8 cellular contexts compared by ENCODE assay signal in genomic region chr13:47999973-48000372, GRCh38. TPM values are rescaled to one million over a fixed set of nuclear protein-coding genes. Genes with fewer than 3 reads are reported as not detected.
DNase-seq lines count a peak whose midpoint lies in the region; ATAC-seq, FAIRE-seq and TF ChIP-seq lines count a peak whose summit lies in the region.

No MANE protein-coding gene starts in this region.

- H3K4me1 ChIP-seq in heart left ventricle (peaks cover 0 to 46% (median 18%) of the 10 kb centered on the region in 12 donors), K562 (replicated peaks in 1 of 2; ENCODE audit: control insufficient read depth in 2 of 2, insufficient read depth in 2 of 2, low read length in 2 of 2) (peaks cover 2 to 13% of the 10 kb centered on the region in 2 experiments; a peak in 4 of 5 replicates), mesenchymal stem cell (ENCODE audit: control insufficient read depth, insufficient read depth, low read depth, low read length) (peaks cover 3% of the 10 kb centered on the region), urinary bladder (ENCODE audit: insufficient read depth) (no peaks in the 10 kb centered on the region)

- H3K4me2 ChIP-seq in K562 (ENCODE audit: insufficient read depth, low read length) (peak overlapping the region; percentile 85), mesenchymal stem cell (ENCODE audit: low read length, poor library complexity, severe bottlenecking) (peak overlapping the region; percentile 84)

- no peak overlapping the region for H2BK15ac ChIP-seq in mesenchymal stem cell (ENCODE audit: low read depth, poor library complexity, severe bottlenecking)

- POLR2A ChIA-PET in K562 (lab: Yijun Ruan, JAX) = no interaction called here

- no peak overlapping the region for H3K4ac ChIP-seq in mesenchymal stem cell (ENCODE audit: low read depth in 1 of 2, low read length in 2 of 2)

- H3K9me1 ChIP-seq in K562 (ENCODE audit: control insufficient read depth, insufficient read depth, low read length) = no peaks in the 10 kb centered on the region

- ATAC-seq in heart left ventricle (no peak), K562 (no peak), HG03439 (IDR thresholded peaks at IDR 0.05; ENCODE audit: unreplicated experiment) (no peak)

- DNase-seq in heart left ventricle = no peak
- no peak for DNase-seq in cardiac septum (ENCODE audit: low spot score)
- DNase-seq in K562 (ENCODE audit: extremely low read depth in 1 of 4, low spot score in 3 of 4) = no peak
- DNase-seq in mesenchymal stem cell = no peak
- no peak for DNase-seq in GM13976 (ENCODE audit: low spot score)
- no peak for DNase-seq in effector CD8-positive, alpha-beta T cell (lab: John Stamatoyannopoulos, UW)

- in situ Hi-C loops in K562 (cut with MboI) = no loop called here
- in situ Hi-C loops in GM13976 (cut with MboI; ENCODE audit: low sequenced_read_pairs, unreplicated experiment) = no loop called here

- H3K4me3 ChIP-seq in heart left ventricle (peak overlapping the region; percentile 70 to 100 (median 89)), K562 (peak overlapping the region; percentile 90), mesenchymal stem cell (ENCODE audit: insufficient read depth in 1 of 2, low read depth in 1 of 2, low read length in 2 of 2) (peak overlapping the region in 1 of 2 experiments; percentile 99), urinary bladder (ENCODE audit: low read depth, low read length) (peak overlapping the region; percentile 87)

- H2BK12ac ChIP-seq in mesenchymal stem cell (ENCODE audit: low read length in 2 of 2) = no peak overlapping the region

- no peak for TF ChIP-seq EP300 in K562 (IDR thresholded peaks at IDR 0.05; ENCODE audit: low read length)

- peak overlapping the region in 4 of 12 donors; percentile 85 to 91 (median 90) for H3K27ac ChIP-seq in heart left ventricle
- no peak overlapping the region; the same call in 2 of the 3 replicates for H3K27ac ChIP-seq in K562 (ENCODE audit: extremely low read depth, low read depth, low read length)
- H3K27ac ChIP-seq in mesenchymal stem cell (ENCODE audit: low read length, poor library complexity, severe bottlenecking) = no peak overlapping the region
- H3K27ac ChIP-seq in urinary bladder (ENCODE audit: low read depth) = no peak overlapping the region

- no peak for FAIRE-seq in K562 (lab: Jason Lieb, UNC)

- H3K79me2 ChIP-seq in K562 (ENCODE audit: control insufficient read depth, insufficient read depth, low read length) = peaks cover 45% of the 10 kb centered on the region

- H2AFZ ChIP-seq in K562 (ENCODE audit: low read depth, low read length) = no peak overlapping the region
- H2AFZ ChIP-seq in mesenchymal stem cell (ENCODE audit: low read depth, low read length) = no peak overlapping the region

- intact Hi-C loops in heart left ventricle (cut with DNase I) = loop anchor here in 1 of 10 donors (5.0 kb wide), 1 partner anchor 37 kb away; the partner anchor contains the start of gene NUDT15
- intact Hi-C loops in cardiac septum (cut with DNase I) = loop anchor here (5.0 kb wide), 1 partner anchor 37 kb away; the partner anchor contains the start of gene NUDT15
- intact Hi-C loops in K562 (cut with micrococcal nuclease) = no loop called here

- TF ChIP-seq CTCF in heart left ventricle (IDR thresholded peaks at IDR 0.05) (no peak), K562 (IDR thresholded peaks at IDR 0.05 in 2 of 3, conservative IDR thresholded peaks at IDR 0.05 in 1 of 3; ENCODE audit: insufficient read depth in 2 of 3, low read depth in 1 of 3, low read length in 3 of 3) (no peak), GM13976 (IDR thresholded peaks at IDR 0.05; ENCODE audit: borderline replicate concordance, control extremely low read depth, extremely low read depth, insufficient read depth, missing control alignments) (no peak)

- H4K91ac ChIP-seq in mesenchymal stem cell (ENCODE audit: low read length) = no peak overlapping the region

- CTCF ChIA-PET in K562 (lab: Yijun Ruan, JAX; ENCODE audit: low intra/inter-chr PET ratio) = interaction anchor here (1.1 kb wide), 1 partner anchor 15 kb away, joined by 3 read pairs; no protein-coding TSS in a partner anchor

- no peak overlapping the region for H2BK5ac ChIP-seq in mesenchymal stem cell (ENCODE audit: low read depth, low read length, poor library complexity, severe bottlenecking)

- H3K9ac ChIP-seq in K562 (ENCODE audit: insufficient read depth in 1 of 2, low read depth in 2 of 2, low read length in 2 of 2) = peak overlapping the region in 1 of 2 experiments; percentile 81; a peak in 1 of 4 replicates
- peak overlapping the region; percentile 97 for H3K9ac ChIP-seq in mesenchymal stem cell (ENCODE audit: low read length)

- TF ChIP-seq RAD21 in K562 (CRISPR knock-in tag; conservative IDR thresholded peaks at IDR 0.05 in 1 of 2, IDR thresholded peaks at IDR 0.05 in 1 of 2) = no peak

- peaks cover 9% of the 10 kb centered on the region for H3K79me1 ChIP-seq in mesenchymal stem cell (replicated peaks; ENCODE audit: low read length, poor library complexity, severe bottlenecking)

- peaks cover 0 to 23% (median 15%) of the 10 kb centered on the region in 9 donors for H3K36me3 ChIP-seq in heart left ventricle
- peaks cover 22% of the 10 kb centered on the region; the same call in 2 of the 3 replicates for H3K36me3 ChIP-seq in K562 (ENCODE audit: control insufficient read depth, insufficient read depth, low read length)
- H3K36me3 ChIP-seq in mesenchymal stem cell (ENCODE audit: control insufficient read depth in 1 of 2, insufficient read depth in 2 of 2, low read depth in 1 of 2, low read length in 2 of 2) = peaks cover 0 to 9% of the 10 kb centered on the region in 2 experiments
- no peaks in the 10 kb centered on the region for H3K36me3 ChIP-seq in urinary bladder (ENCODE audit: insufficient read depth)

- H4K20me1 ChIP-seq in K562 (replicated peaks; ENCODE audit: control insufficient read depth, insufficient read depth, low read length) = no peaks in the 10 kb centered on the region

- BruUV-seq in K562 (replicated peaks; lab: Mats Ljungman, UMichigan) = no TSS peak

- TF ChIP-seq POLR2A in heart left ventricle (IDR thresholded peaks at IDR 0.05) (no peak), K562 (conservative IDR thresholded peaks at IDR 0.05) (no peak)

- no peak overlapping the region for H2AK5ac ChIP-seq in mesenchymal stem cell (ENCODE audit: low read length, severe bottlenecking)

- 34 to 39% (median 35%) methylated on average over 5 of the region's 5 CpGs for WGBS in heart left ventricle, 4 donors
- WGBS in K562 (ENCODE audit: insufficient coverage, low coverage, missing lambda C conversion rate) = 5% methylated on average over 5 of the region's 5 CpGs
- 79% methylated on average over 2 of the region's 5 CpGs for WGBS in mesenchymal stem cell
- WGBS in urinary bladder = 50% methylated on average over 5 of the region's 5 CpGs

- H3K18ac ChIP-seq in mesenchymal stem cell (ENCODE audit: low read depth in 1 of 2, low read length in 2 of 2) = no peak overlapping the region

- no peak overlapping the region for H2BK120ac ChIP-seq in mesenchymal stem cell (ENCODE audit: low read depth, low read length)

- H4K8ac ChIP-seq in mesenchymal stem cell (ENCODE audit: low read length) = no peak overlapping the region

- H3K23ac ChIP-seq in mesenchymal stem cell (ENCODE audit: low read length in 2 of 2) = no peak overlapping the region

- H3K14ac ChIP-seq in mesenchymal stem cell (ENCODE audit: low read length in 2 of 2) = no peak overlapping the region

- H3K9me3 ChIP-seq in heart left ventricle = no peaks in the 10 kb centered on the region
- H3K9me3 ChIP-seq in K562 (replicated peaks; ENCODE audit: control insufficient read depth, insufficient read depth, low read depth, low read length) = no peaks in the 10 kb centered on the region
- H3K9me3 ChIP-seq in mesenchymal stem cell (ENCODE audit: control insufficient read depth, low read length) = no peaks in the 10 kb centered on the region

- no peaks in the 10 kb centered on the region for H3K27me3 ChIP-seq in heart left ventricle
- no peaks in the 10 kb centered on the region for H3K27me3 ChIP-seq in K562 (ENCODE audit: control insufficient read depth in 2 of 2, insufficient read depth in 2 of 2, low read length in 2 of 2)
- no peaks in the 10 kb centered on the region for H3K27me3 ChIP-seq in mesenchymal stem cell (ENCODE audit: control insufficient read depth in 1 of 2, insufficient read depth in 1 of 2, low read length in 2 of 2)

RNA-seq across cellular contexts. Expression of gene SUCLA2, which starts 1.1 kb away (rescaled TPM):
- 100 to 1,000 TPM in 7 of 9 donors, 10 to 100 TPM in 2; 83.8 to 166 (median 125) TPM for total RNA-seq in heart left ventricle
- 10 to 100 TPM; 36.5 to 91.3 TPM for polyA plus RNA-seq in heart left ventricle
- total RNA-seq in cardiac septum = 100 TPM
- 11.9 and 29.7 TPM in 2 replicates for total RNA-seq in K562 (2011; cell fraction: chromatin; rRNA removed; ENCODE audit: low replicate concordance)
- 8.5 and 8.7 TPM in 2 replicates for total RNA-seq in K562 (2011; cell fraction: nucleolus; rRNA removed)
- 13.3 and 19.3 TPM in 2 replicates for total RNA-seq in K562 (2011; cell fraction: nucleoplasm; rRNA removed)
- total RNA-seq in K562 (2014; rRNA removed) = 17.1 and 23.3 TPM in 2 replicates
- 41.7 and 45.8 TPM in 2 replicates for total RNA-seq in K562 (2014; rRNA removed; fragmentation: Illumina TruSeq; extraction: Trizol)
- 35.8 and 38.3 TPM in 2 replicates for total RNA-seq in K562 (2015; rRNA removed; fragmentation: Illumina TruSeq; extraction: Trizol)
- total RNA-seq in K562 (2021) = 28.2 and 29.8 TPM in 2 replicates
- 29.1 and 42.8 TPM in 2 replicates for polyA plus RNA-seq in K562 (2011; rRNA removed)
- 9.9 and 14.1 TPM in 2 replicates for polyA plus RNA-seq in K562 (2011; cell fraction: cytosol; rRNA removed)
- 6.8 and 9.5 TPM in 2 replicates for polyA plus RNA-seq in K562 (2011; cell fraction: nucleus; rRNA removed)
- 21.4 and 24.6 TPM in 2 replicates for polyA plus RNA-seq in K562 (2012)
- 28.1 and 32.4 TPM in 2 replicates for polyA plus RNA-seq in K562 (2014; fragmentation: Illumina TruSeq; extraction: Trizol)
- polyA plus RNA-seq in K562 (2014; fragmentation: Nextera tagmentation; extraction: Ambion mirVana) = 10 to 100 TPM; 41.2 to 52.9 TPM
- 30.0 and 34.0 TPM in 2 replicates for polyA plus RNA-seq in K562 (2014; rRNA removed)
- polyA minus RNA-seq in K562 (2011; rRNA and poly(A)+ RNA removed) = 36.9 and 39.6 TPM in 2 replicates
- 11.6 and 12.3 TPM in 2 replicates for polyA minus RNA-seq in K562 (2011; cell fraction: cytosol; rRNA and poly(A)+ RNA removed)
- polyA minus RNA-seq in K562 (2011; cell fraction: nucleus; rRNA and poly(A)+ RNA removed) = 12.4 and 15.8 TPM in 2 replicates
- 31.9 TPM for polyA plus RNA-seq in mesenchymal stem cell (2013, experiment 1 of 2)
- 30.1 TPM for polyA plus RNA-seq in mesenchymal stem cell (2013, experiment 2 of 2)
- total RNA-seq in urinary bladder = 70.4 TPM
- 55.6 TPM for polyA plus RNA-seq in urinary bladder

RNA-seq across cellular contexts. Expression of gene NUDT15, which starts 37.6 kb away (rescaled TPM):
- 10 to 100 TPM in 6 of 9 donors, 1 to 10 TPM in 3; 6.8 to 12.6 (median 10.4) TPM for total RNA-seq in heart left ventricle
- 10 to 100 TPM; 13.0 to 13.9 TPM for polyA plus RNA-seq in heart left ventricle
- 8.4 TPM for total RNA-seq in cardiac septum
- 0.93 and 3.4 TPM in 2 replicates for total RNA-seq in K562 (2011; cell fraction: chromatin; rRNA removed; ENCODE audit: low replicate concordance)
- 1.7 and 2.1 TPM in 2 replicates for total RNA-seq in K562 (2011; cell fraction: nucleolus; rRNA removed)
- total RNA-seq in K562 (2011; cell fraction: nucleoplasm; rRNA removed) = 3.4 and 6.3 TPM in 2 replicates
- 14.2 and 14.6 TPM in 2 replicates for total RNA-seq in K562 (2014; rRNA removed)
- 25.0 and 25.3 TPM in 2 replicates for total RNA-seq in K562 (2014; rRNA removed; fragmentation: Illumina TruSeq; extraction: Trizol)
- total RNA-seq in K562 (2015; rRNA removed; fragmentation: Illumina TruSeq; extraction: Trizol) = 24.8 and 26.9 TPM in 2 replicates
- 14.4 and 15.6 TPM in 2 replicates for total RNA-seq in K562 (2021)
- 18.6 and 23.2 TPM in 2 replicates for polyA plus RNA-seq in K562 (2011; rRNA removed)
- 7.6 and 16.8 TPM in 2 replicates for polyA plus RNA-seq in K562 (2011; cell fraction: cytosol; rRNA removed)
- 2.0 and 3.8 TPM in 2 replicates for polyA plus RNA-seq in K562 (2011; cell fraction: nucleus; rRNA removed)
- polyA plus RNA-seq in K562 (2012) = 15.4 and 17.3 TPM in 2 replicates
- 19.4 and 25.6 TPM in 2 replicates for polyA plus RNA-seq in K562 (2014; fragmentation: Illumina TruSeq; extraction: Trizol)
- polyA plus RNA-seq in K562 (2014; fragmentation: Nextera tagmentation; extraction: Ambion mirVana) = 10 to 100 TPM; 19.0 to 21.6 TPM
- 19.5 and 21.4 TPM in 2 replicates for polyA plus RNA-seq in K562 (2014; rRNA removed)
- 5.7 and 6.7 TPM in 2 replicates for polyA minus RNA-seq in K562 (2011; rRNA and poly(A)+ RNA removed)
- 3.3 and 4.0 TPM in 2 replicates for polyA minus RNA-seq in K562 (2011; cell fraction: cytosol; rRNA and poly(A)+ RNA removed)
- polyA minus RNA-seq in K562 (2011; cell fraction: nucleus; rRNA and poly(A)+ RNA removed) = 0.94 and 2.3 TPM in 2 replicates
- 10.3 TPM for polyA plus RNA-seq in mesenchymal stem cell (2013, experiment 1 of 2)
- polyA plus RNA-seq in mesenchymal stem cell (2013, experiment 2 of 2) = 10.7 TPM
- total RNA-seq in urinary bladder = 15.3 TPM
- 9.9 TPM for polyA plus RNA-seq in urinary bladder
